ENCODE assay signal across 2 cellular contexts in the genomic region with DNA sequence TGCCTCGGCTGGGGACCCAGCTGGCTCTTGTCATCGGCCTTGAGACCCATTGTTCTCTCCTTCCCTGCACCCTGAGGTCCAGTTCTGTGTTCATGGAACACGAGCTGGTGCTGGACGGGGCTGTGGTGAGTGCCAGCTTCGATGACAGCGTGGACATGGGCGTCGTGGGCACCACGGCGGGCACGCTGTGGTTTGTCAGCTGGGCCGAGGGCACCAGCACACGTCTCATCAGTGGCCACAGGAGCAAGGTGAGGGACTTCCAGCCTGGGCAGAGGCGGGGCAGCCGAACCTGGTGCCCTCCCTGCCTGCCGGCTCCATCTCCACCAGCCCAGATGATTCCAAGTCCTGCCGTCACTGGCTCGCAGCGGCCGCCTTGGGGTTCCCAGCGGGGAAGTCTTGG.
TF ChIP-seq lines count a peak whose summit lies in the region.

No MANE protein-coding gene starts in this region.

TF ChIP-seq in HCT116, 20 proteins besides CTCF, POLR2A, EP300 and RAD21:
- TF ChIP-seq CEBPB (IDR thresholded peaks at IDR 0.05; ENCODE audit: low read depth) (no peak), JUND (IDR thresholded peaks at IDR 0.05) (no peak), ELF1 (IDR thresholded peaks at IDR 0.05; ENCODE audit: borderline replicate concordance, low read depth) (no peak), EZH2 (IDR thresholded peaks at IDR 0.05) (no peak), TCF7L2 (IDR thresholded peaks at IDR 0.05; ENCODE audit: borderline replicate concordance, extremely low read depth, insufficient read depth, insufficient read length) (no peak), EGR1 (IDR thresholded peaks at IDR 0.05; ENCODE audit: low read depth) (no peak), EZH2phosphoT487 (IDR thresholded peaks at IDR 0.05; ENCODE audit: borderline replicate concordance) (no peak), POLR2AphosphoS5 (IDR thresholded peaks at IDR 0.05; ENCODE audit: low read depth, low read length) (no peak), SP1 (IDR thresholded peaks at IDR 0.05; ENCODE audit: low read depth) (no peak), ZNF274 (IDR thresholded peaks at IDR 0.05; ENCODE audit: low read depth, low read length) (no peak), SRF (IDR thresholded peaks at IDR 0.05; ENCODE audit: low read depth) (no peak), FOSL1 (IDR thresholded peaks at IDR 0.05; ENCODE audit: low read depth) (no peak), CBX3 (IDR thresholded peaks at IDR 0.05; ENCODE audit: low read depth) (no peak), ZFX (IDR thresholded peaks at IDR 0.05) (no peak), SIN3A (IDR thresholded peaks at IDR 0.05; ENCODE audit: low read depth) (no peak)
- TF ChIP-seq, protein P1, sequence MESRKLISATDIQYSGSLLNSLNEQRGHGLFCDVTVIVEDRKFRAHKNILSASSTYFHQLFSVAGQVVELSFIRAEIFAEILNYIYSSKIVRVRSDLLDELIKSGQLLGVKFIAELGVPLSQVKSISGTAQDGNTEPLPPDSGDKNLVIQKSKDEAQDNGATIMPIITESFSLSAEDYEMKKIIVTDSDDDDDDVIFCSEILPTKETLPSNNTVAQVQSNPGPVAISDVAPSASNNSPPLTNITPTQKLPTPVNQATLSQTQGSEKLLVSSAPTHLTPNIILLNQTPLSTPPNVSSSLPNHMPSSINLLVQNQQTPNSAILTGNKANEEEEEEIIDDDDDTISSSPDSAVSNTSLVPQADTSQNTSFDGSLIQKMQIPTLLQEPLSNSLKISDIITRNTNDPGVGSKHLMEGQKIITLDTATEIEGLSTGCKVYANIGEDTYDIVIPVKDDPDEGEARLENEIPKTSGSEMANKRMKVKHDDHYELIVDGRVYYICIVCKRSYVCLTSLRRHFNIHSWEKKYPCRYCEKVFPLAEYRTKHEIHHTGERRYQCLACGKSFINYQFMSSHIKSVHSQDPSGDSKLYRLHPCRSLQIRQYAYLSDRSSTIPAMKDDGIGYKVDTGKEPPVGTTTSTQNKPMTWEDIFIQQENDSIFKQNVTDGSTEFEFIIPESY (IDR thresholded peaks at IDR 0.05; ENCODE audit: extremely low read depth, insufficient replicate concordance, low read length) = no peak
- TF ChIP-seq, protein P2, sequence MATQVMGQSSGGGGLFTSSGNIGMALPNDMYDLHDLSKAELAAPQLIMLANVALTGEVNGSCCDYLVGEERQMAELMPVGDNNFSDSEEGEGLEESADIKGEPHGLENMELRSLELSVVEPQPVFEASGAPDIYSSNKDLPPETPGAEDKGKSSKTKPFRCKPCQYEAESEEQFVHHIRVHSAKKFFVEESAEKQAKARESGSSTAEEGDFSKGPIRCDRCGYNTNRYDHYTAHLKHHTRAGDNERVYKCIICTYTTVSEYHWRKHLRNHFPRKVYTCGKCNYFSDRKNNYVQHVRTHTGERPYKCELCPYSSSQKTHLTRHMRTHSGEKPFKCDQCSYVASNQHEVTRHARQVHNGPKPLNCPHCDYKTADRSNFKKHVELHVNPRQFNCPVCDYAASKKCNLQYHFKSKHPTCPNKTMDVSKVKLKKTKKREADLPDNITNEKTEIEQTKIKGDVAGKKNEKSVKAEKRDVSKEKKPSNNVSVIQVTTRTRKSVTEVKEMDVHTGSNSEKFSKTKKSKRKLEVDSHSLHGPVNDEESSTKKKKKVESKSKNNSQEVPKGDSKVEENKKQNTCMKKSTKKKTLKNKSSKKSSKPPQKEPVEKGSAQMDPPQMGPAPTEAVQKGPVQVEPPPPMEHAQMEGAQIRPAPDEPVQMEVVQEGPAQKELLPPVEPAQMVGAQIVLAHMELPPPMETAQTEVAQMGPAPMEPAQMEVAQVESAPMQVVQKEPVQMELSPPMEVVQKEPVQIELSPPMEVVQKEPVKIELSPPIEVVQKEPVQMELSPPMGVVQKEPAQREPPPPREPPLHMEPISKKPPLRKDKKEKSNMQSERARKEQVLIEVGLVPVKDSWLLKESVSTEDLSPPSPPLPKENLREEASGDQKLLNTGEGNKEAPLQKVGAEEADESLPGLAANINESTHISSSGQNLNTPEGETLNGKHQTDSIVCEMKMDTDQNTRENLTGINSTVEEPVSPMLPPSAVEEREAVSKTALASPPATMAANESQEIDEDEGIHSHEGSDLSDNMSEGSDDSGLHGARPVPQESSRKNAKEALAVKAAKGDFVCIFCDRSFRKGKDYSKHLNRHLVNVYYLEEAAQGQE (IDR thresholded peaks at IDR 0.05; ENCODE audit: low read depth) = no peak
- TF ChIP-seq, protein P3, sequence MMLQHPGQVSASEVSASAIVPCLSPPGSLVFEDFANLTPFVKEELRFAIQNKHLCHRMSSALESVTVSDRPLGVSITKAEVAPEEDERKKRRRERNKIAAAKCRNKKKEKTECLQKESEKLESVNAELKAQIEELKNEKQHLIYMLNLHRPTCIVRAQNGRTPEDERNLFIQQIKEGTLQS (IDR thresholded peaks at IDR 0.05) = no peak

TF ChIP-seq in HEK293, 187 proteins besides CTCF, POLR2A, EP300 and RAD21:
- no peak for TF ChIP-seq KLF7 (tag by site-specific recombination; IDR thresholded peaks at IDR 0.05; ENCODE audit: borderline replicate concordance)
- TF ChIP-seq, protein P4, sequence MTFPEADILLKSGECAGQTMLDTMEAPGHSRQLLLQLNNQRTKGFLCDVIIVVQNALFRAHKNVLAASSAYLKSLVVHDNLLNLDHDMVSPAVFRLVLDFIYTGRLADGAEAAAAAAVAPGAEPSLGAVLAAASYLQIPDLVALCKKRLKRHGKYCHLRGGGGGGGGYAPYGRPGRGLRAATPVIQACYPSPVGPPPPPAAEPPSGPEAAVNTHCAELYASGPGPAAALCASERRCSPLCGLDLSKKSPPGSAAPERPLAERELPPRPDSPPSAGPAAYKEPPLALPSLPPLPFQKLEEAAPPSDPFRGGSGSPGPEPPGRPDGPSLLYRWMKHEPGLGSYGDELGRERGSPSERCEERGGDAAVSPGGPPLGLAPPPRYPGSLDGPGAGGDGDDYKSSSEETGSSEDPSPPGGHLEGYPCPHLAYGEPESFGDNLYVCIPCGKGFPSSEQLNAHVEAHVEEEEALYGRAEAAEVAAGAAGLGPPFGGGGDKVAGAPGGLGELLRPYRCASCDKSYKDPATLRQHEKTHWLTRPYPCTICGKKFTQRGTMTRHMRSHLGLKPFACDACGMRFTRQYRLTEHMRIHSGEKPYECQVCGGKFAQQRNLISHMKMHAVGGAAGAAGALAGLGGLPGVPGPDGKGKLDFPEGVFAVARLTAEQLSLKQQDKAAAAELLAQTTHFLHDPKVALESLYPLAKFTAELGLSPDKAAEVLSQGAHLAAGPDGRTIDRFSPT (tag by site-specific recombination; IDR thresholded peaks at IDR 0.05) = peak; percentile 71; the same call in 1 of the 2 replicates
